Comparison of ENCODE assay signal across 1 cellular context in genomic region chr11:1892116-1892515, GRCh38.
TF ChIP-seq lines count a peak whose summit lies in the region.

No MANE protein-coding gene starts in this region.

TF ChIP-seq in GM12878, 131 proteins besides CTCF, POLR2A, EP300 and RAD21:
- TF ChIP-seq RB1 (IDR thresholded peaks at IDR 0.05; ENCODE audit: borderline replicate concordance) (no peak), CEBPB (IDR thresholded peaks at IDR 0.05; ENCODE audit: borderline replicate concordance in 1 of 2, low read depth in 2 of 2, low read length in 2 of 2) (no peak), YY1 (IDR thresholded peaks at IDR 0.05; ENCODE audit: low read depth, low read length) (0 out of 2 replicates have a peak, but pooled peaks have one; percentile 11), TARDBP (IDR thresholded peaks at IDR 0.05; ENCODE audit: borderline replicate concordance) (no peak)
- TF ChIP-seq, protein P1, sequence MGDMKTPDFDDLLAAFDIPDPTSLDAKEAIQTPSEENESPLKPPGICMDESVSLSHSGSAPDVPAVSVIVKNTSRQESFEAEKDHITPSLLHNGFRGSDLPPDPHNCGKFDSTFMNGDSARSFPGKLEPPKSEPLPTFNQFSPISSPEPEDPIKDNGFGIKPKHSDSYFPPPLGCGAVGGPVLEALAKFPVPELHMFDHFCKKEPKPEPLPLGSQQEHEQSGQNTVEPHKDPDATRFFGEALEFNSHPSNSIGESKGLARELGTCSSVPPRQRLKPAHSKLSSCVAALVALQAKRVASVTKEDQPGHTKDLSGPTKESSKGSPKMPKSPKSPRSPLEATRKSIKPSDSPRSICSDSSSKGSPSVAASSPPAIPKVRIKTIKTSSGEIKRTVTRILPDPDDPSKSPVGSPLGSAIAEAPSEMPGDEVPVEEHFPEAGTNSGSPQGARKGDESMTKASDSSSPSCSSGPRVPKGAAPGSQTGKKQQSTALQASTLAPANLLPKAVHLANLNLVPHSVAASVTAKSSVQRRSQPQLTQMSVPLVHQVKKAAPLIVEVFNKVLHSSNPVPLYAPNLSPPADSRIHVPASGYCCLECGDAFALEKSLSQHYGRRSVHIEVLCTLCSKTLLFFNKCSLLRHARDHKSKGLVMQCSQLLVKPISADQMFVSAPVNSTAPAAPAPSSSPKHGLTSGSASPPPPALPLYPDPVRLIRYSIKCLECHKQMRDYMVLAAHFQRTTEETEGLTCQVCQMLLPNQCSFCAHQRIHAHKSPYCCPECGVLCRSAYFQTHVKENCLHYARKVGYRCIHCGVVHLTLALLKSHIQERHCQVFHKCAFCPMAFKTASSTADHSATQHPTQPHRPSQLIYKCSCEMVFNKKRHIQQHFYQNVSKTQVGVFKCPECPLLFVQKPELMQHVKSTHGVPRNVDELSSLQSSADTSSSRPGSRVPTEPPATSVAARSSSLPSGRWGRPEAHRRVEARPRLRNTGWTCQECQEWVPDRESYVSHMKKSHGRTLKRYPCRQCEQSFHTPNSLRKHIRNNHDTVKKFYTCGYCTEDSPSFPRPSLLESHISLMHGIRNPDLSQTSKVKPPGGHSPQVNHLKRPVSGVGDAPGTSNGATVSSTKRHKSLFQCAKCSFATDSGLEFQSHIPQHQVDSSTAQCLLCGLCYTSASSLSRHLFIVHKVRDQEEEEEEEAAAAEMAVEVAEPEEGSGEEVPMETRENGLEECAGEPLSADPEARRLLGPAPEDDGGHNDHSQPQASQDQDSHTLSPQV (IDR thresholded peaks at IDR 0.05) = no peak
